Comparison of ENCODE assay signal across 20 cellular contexts in the genomic region with DNA sequence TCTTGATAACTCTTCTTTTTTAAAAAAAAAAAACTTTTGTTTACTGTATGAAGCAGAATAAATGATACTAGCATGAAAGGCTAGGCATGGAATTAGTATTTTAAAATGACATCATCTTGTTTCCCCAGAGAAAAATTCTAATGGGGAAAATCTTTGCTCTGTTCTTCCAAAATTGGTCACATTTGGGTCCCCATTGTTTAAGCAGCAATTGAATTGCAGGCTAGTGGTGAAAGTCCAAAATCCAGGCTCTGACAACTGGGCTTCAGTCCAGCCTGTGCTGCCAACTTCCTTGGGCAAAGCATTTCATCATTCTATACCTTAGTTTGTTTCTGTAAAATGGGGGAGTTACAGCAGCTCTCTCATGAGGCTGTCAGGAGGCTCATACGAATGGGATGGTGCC.
"Had no signal": no experiment of that assay in that cellular context is flagged by ENCODE, and none has a peak within 500 bp of the region (broad histone marks: within the 10 kb centered on the region; RNA-seq: fewer than 3 reads in every experiment).

No MANE protein-coding gene starts in this region.

- H3K27me3 Mint-ChIP-seq: central memory CD8-positive, alpha-beta T cell had no signal

- H3K9me3 Mint-ChIP-seq: nephron progenitor cell had no signal

- H3K9me3 ChIP-seq: adrenal gland, ascending aorta, esophagus muscularis mucosa, gastroesophageal sphincter, heart left ventricle, pancreas, thyroid gland had no signal

- H3K4me1 ChIP-seq: adrenal gland, ascending aorta, heart left ventricle, pancreas, thyroid gland had no signal

- H3K27ac Mint-ChIP-seq: activated naive CD4-positive, alpha-beta T cell treated with anti-CD3 and anti-CD28 coated beads, Interleukin-2, amount 50 U/mL, for 72 hours; nephron progenitor cell; stimulated activated naive B cell treated with anti-CD40 and anti-IgM and Interleukin-4, amounts not matched to agents 10 μg/mL and 1 μg/mL and 100 μg/mL, for 72 hours had no signal

- DNase-seq: activated CD4-positive, CD25-positive, alpha-beta regulatory T cell treated with anti-CD3 and anti-CD28 coated beads, Interleukin-2, amount 50 U/mL, for 72 hours; activated T-cell treated with anti-CD3 and anti-CD28 coated beads, Interleukin-2, amount 50 U/mL, for 1 hour; adrenal gland; heart left ventricle; nephron progenitor cell; pancreas; stimulated activated CD4-positive, alpha-beta T cell treated with anti-CD3 and anti-CD28 coated beads, Interleukin-2, amount 100 ng/mL, for 48 hours; stimulated activated CD8-positive, alpha-beta memory T cell treated with anti-CD3 and anti-CD28 coated beads, Interleukin-4, amount 100 ng/mL, for 48 hours; stimulated activated naive B cell treated with anti-CD40 and anti-IgM and Interleukin-4, amounts not matched to agents 10 μg/mL and 1 μg/mL and 100 μg/mL, for 72 hours; T-helper 1 cell; thyroid gland; WERI-Rb-1 had no signal

- H3K36me3 ChIP-seq: adrenal gland, heart left ventricle, pancreas, thyroid gland, WERI-Rb-1 had no signal

- H3K4me3 Mint-ChIP-seq: central memory CD8-positive, alpha-beta T cell; nephron progenitor cell; stimulated activated naive B cell treated with anti-CD40 and anti-IgM and Interleukin-4, amounts not matched to agents 10 μg/mL and 1 μg/mL and 100 μg/mL, for 72 hours had no signal

- H3K27me3 ChIP-seq: adrenal gland, ascending aorta, esophagus muscularis mucosa, gastroesophageal sphincter, heart left ventricle, pancreas, thyroid gland had no signal

- H3K4me1 Mint-ChIP-seq: central memory CD8-positive, alpha-beta T cell; stimulated activated naive B cell treated with anti-CD40 and anti-IgM and Interleukin-4, amounts not matched to agents 10 μg/mL and 1 μg/mL and 100 μg/mL, for 72 hours had no signal

- ATAC-seq: activated naive CD4-positive, alpha-beta T cell treated with anti-CD3 and anti-CD28 coated beads, Interleukin-2, amount 50 U/mL, for 72 hours; gastroesophageal sphincter; heart left ventricle; pancreas; stimulated activated naive B cell treated with anti-CD40 and anti-IgM and Interleukin-4, amounts not matched to agents 10 μg/mL and 1 μg/mL and 100 μg/mL, for 72 hours had no signal

- H3K27ac ChIP-seq: adrenal gland, ascending aorta, coronary artery, esophagus muscularis mucosa, gastroesophageal sphincter, heart left ventricle, pancreas, thyroid gland, WERI-Rb-1 had no signal

- H3K4me3 ChIP-seq: adrenal gland, ascending aorta, coronary artery, esophagus muscularis mucosa, gastroesophageal sphincter, heart left ventricle, lung, pancreas, smooth muscle cell, thyroid gland had no signal
